In the genomic region with DNA sequence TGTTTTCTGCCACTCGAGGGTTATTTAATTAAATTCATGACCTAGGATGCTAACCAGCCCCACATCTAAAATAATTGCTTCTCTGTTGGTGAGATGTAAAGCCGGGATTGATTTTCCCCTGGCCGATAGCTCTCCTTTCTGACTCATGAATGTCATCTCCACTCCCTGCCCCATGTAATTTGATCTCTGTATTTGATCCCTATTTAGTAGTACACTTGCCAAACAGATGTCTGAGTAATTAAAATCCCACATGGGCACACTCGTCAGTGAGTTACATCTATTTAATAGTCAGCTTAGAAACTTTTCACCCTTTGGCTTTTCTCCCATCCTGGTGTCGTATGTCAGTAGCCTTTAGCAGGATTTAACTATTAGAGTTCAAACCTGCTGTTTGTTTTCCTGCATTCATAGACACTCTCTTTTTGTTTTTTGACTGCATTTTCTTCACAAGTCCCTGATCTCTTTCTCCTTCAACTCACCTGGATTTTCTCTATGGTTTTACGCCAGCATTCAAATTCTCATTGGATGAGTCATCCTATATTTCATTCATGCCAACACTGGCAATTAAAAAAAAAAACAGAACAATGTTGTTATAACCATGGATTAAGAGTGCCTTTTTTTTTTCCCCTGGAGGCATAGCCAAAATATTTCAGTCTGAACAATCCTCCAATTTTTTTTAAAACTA, we compare ENCODE assay signal across 11 cellular contexts.
A peak's percentile ranks its signal among the peaks of the same experiment; 100 is the strongest.
DNase-seq lines count a peak whose midpoint lies in the region; ATAC-seq and TF ChIP-seq lines count a peak whose summit lies in the region.
"Had no signal": no experiment of that assay in that cellular context is flagged by ENCODE, and none has a peak within 500 bp of the region (broad histone marks: within the 10 kb centered on the region; RNA-seq: fewer than 3 reads in every experiment).

No MANE protein-coding gene starts in this region.

- no peaks in the 10 kb centered on the region for H3K36me3 ChIP-seq in fibroblast of lung (ENCODE audit: control insufficient read depth, insufficient read depth, low read length)

- no peak for ATAC-seq in GM19035 (IDR thresholded peaks at IDR 0.05; ENCODE audit: unreplicated experiment)
- ATAC-seq in GM21360 (IDR thresholded peaks at IDR 0.05; ENCODE audit: unreplicated experiment), result no peak
- ATAC-seq in HG03196 (IDR thresholded peaks at IDR 0.05; ENCODE audit: unreplicated experiment), result no peak

- H3K36me3 Mint-ChIP-seq in type B pancreatic cell, result no peaks in the 10 kb centered on the region

- no peaks in the 10 kb centered on the region for H3K9me3 Mint-ChIP-seq in type B pancreatic cell

- no peaks in the 10 kb centered on the region for H3K27me3 ChIP-seq in fibroblast of lung (ENCODE audit: control insufficient read depth, insufficient read depth, low read length)

- TF ChIP-seq CTCF in fibroblast of lung (conservative IDR thresholded peaks at IDR 0.05 in 1 of 2, IDR thresholded peaks at IDR 0.05 in 1 of 2; ENCODE audit: low read depth in 1 of 2, low read length in 2 of 2), result no peak
- TF ChIP-seq CTCF in type B pancreatic cell (conservative IDR thresholded peaks at IDR 0.05), result no peak

- no peaks in the 10 kb centered on the region for H3K9me3 ChIP-seq in fibroblast of lung (ENCODE audit: control insufficient read depth, insufficient read depth, low read depth, low read length)

- no peak overlapping the region for H3K27ac ChIP-seq in fibroblast of lung (ENCODE audit: insufficient read depth, low read length)

- peaks cover 16% of the 10 kb centered on the region for H3K4me1 ChIP-seq in fibroblast of lung (ENCODE audit: control insufficient read depth, extremely low read depth, insufficient read depth, low read length)

- H3K4me3 Mint-ChIP-seq in type B pancreatic cell, result peak overlapping the region; percentile 62
- H3K4me3 Mint-ChIP-seq: B cell had no signal

- H3K27me3 Mint-ChIP-seq in type B pancreatic cell, result no peaks in the 10 kb centered on the region

- H2AFZ ChIP-seq in fibroblast of lung (ENCODE audit: low read length), result no peak overlapping the region

- no peak overlapping the region for H3K9ac ChIP-seq in fibroblast of lung (ENCODE audit: insufficient read depth, low read length)

- H3K27ac Mint-ChIP-seq in type B pancreatic cell, result peak overlapping the region; percentile 77
- H3K27ac Mint-ChIP-seq: B cell had no signal

- no peak overlapping the region for H3K4me3 ChIP-seq in fibroblast of lung (replicated peaks in 1 of 4; ENCODE audit: control extremely low read depth in 1 of 4, insufficient read depth in 1 of 4, low read depth in 3 of 4, low read length in 4 of 4)

- peak overlapping the region; percentile 62 for H3K4me2 ChIP-seq in fibroblast of lung (ENCODE audit: extremely low read depth, insufficient read depth, low read length)

- H3K79me2 ChIP-seq in fibroblast of lung (ENCODE audit: control insufficient read depth, insufficient read depth, low read length), result no peaks in the 10 kb centered on the region

- H3K4me1 Mint-ChIP-seq in type B pancreatic cell (ENCODE audit: unreplicated experiment), result peaks cover 37% of the 10 kb centered on the region

- DNase-seq in NCI-H2029 (lab: John Stamatoyannopoulos, UW) (peak; percentile 40), NCI-H2029 treated with DMSO at 0.1 percent for 48 hours (lab: John Stamatoyannopoulos, UW) (no peak), NCI-H82 (lab: John Stamatoyannopoulos, UW) (peak; percentile 93), fibroblast of lung (ENCODE audit: low read depth in 2 of 2) (peak; percentile 94 to 97), type B pancreatic cell (ENCODE audit: extremely low spot score, unreplicated experiment) (no peak)
- DNase-seq: stimulated activated CD4-positive, alpha-beta T cell treated with anti-CD3 and anti-CD28 coated beads, Interleukin-4, amount 100 ng/mL, for 1 hour; T-helper 2 cell had no signal

- H4K20me1 ChIP-seq in fibroblast of lung (ENCODE audit: control insufficient read depth, extremely low read depth, insufficient read depth, low read length), result no peaks in the 10 kb centered on the region

Comparison
In these comparisons a context has a peak if more than half of its experiments do, and no peak if none do; other contexts are left out.
1. DNase-seq: peak in NCI-H2029 (single experiment), NCI-H82 (single experiment) and fibroblast of lung (2 of 2); none in NCI-H2029 treated with DMSO at 0.1 percent for 48 hours (single experiment) and type B pancreatic cell (single experiment).